ENCODE assay signal across 2 cellular contexts in genomic region chr3:73549071-73549600, GRCh38.
TF ChIP-seq lines count a peak whose summit lies in the region.

No MANE protein-coding gene starts in this region.

TF ChIP-seq in SK-N-SH, 30 proteins besides CTCF, POLR2A, EP300 and RAD21 (continued from another document):
- TF ChIP-seq ZBTB33 (IDR thresholded peaks at IDR 0.05; ENCODE audit: borderline replicate concordance, low read depth) (no peak), GABPA (IDR thresholded peaks at IDR 0.05; ENCODE audit: low read depth) (no peak), TCF12 (IDR thresholded peaks at IDR 0.05) (no peak), REST (IDR thresholded peaks at IDR 0.05; ENCODE audit: low read depth, low read length) (no peak), RFX5 (IDR thresholded peaks at IDR 0.05; ENCODE audit: low read length) (no peak), MXI1 (IDR thresholded peaks at IDR 0.05; ENCODE audit: low read depth, low read length) (no peak)

TF ChIP-seq in SK-N-SH treated with all-trans-retinoic acid at 6 μM for 48 hours, 23 proteins besides CTCF, POLR2A, EP300 and RAD21 (continued from another document):
- no peak for TF ChIP-seq CREB5 (CRISPR knock-in tag; IDR thresholded peaks at IDR 0.05; ENCODE audit: low read depth)
- no peak for TF ChIP-seq ZFP30 (CRISPR knock-in tag; IDR thresholded peaks at IDR 0.05)
- TF ChIP-seq ESRRG (CRISPR knock-in tag; IDR thresholded peaks at IDR 0.05), result no peak
- TF ChIP-seq PATZ1 (CRISPR knock-in tag; IDR thresholded peaks at IDR 0.05; ENCODE audit: borderline replicate concordance), result no peak
- no peak for TF ChIP-seq SNAI2 (CRISPR knock-in tag; IDR thresholded peaks at IDR 0.05)
- TF ChIP-seq OSR1 (CRISPR knock-in tag; IDR thresholded peaks at IDR 0.05), result no peak
- no peak for TF ChIP-seq ISL1 (CRISPR knock-in tag; IDR thresholded peaks at IDR 0.05)
- no peak for TF ChIP-seq POU6F1 (CRISPR knock-in tag; IDR thresholded peaks at IDR 0.05; ENCODE audit: borderline replicate concordance, low read depth)
- TF ChIP-seq CSRNP3 (CRISPR knock-in tag; IDR thresholded peaks at IDR 0.05), result no peak
- TF ChIP-seq ZNF565 (CRISPR knock-in tag; conservative IDR thresholded peaks at IDR 0.05; ENCODE audit: low read depth), result no peak
- no peak for TF ChIP-seq TSHZ2 (CRISPR knock-in tag; IDR thresholded peaks at IDR 0.05)
- no peak for TF ChIP-seq TCF4 (CRISPR knock-in tag; IDR thresholded peaks at IDR 0.05; ENCODE audit: borderline replicate concordance)
- TF ChIP-seq BACH2 (CRISPR knock-in tag; IDR thresholded peaks at IDR 0.05; ENCODE audit: borderline replicate concordance), result no peak
TF ChIP-seq in SK-N-SH treated with all-trans-retinoic acid at 6 μM for 48 hours: peak in this region for 0.
